Comparison of ENCODE assay signal across 17 cellular contexts in genomic region chr3:155225417-155225816, GRCh38.
DNase-seq lines count a peak whose midpoint lies in the region; ATAC-seq, FAIRE-seq and TF ChIP-seq lines count a peak whose summit lies in the region.
"Had no signal": no experiment of that assay in that cellular context is flagged by ENCODE, and none has a peak within 500 bp of the region (broad histone marks: within the 10 kb centered on the region; RNA-seq: fewer than 3 reads in every experiment).

No MANE protein-coding gene starts in this region.

- no peak overlapping the region for H2AK5ac ChIP-seq in H1 (ENCODE audit: low read depth, low read length)

- CTCF ChIA-PET in K562 (lab: Yijun Ruan, JAX; ENCODE audit: low intra/inter-chr PET ratio): interaction anchor here (0.8 kb wide), 1 partner anchor 112 kb away, joined by 4 read pairs; no protein-coding TSS in a partner anchor
- CTCF ChIA-PET in H1 (lab: Charles Lee; ENCODE audit: partially characterized antibody): interaction anchor here (1.7 kb wide), 1 partner anchor 13 kb away, joined by 4 read pairs; no protein-coding TSS in a partner anchor

- no peak overlapping the region for H2BK15ac ChIP-seq in H1 (ENCODE audit: low read length)

- BruUV-seq in K562 (replicated peaks; lab: Mats Ljungman, UMichigan): no TSS peak

- in situ Hi-C loops in K562 (cut with MboI): no loop called here

- H3K36me3 ChIP-seq in K562 (ENCODE audit: control insufficient read depth, insufficient read depth, low read length): no peaks in the 10 kb centered on the region
- no peaks in the 10 kb centered on the region for H3K36me3 ChIP-seq in H1 (ENCODE audit: control insufficient read depth in 2 of 4, insufficient read depth in 4 of 4, low read length in 3 of 4)
- no peaks in the 10 kb centered on the region for H3K36me3 ChIP-seq in neural progenitor cell
- no peaks in the 10 kb centered on the region for H3K36me3 ChIP-seq in uterus

- H3K4me3 ChIP-seq in K562 (no peak overlapping the region), H1 (ENCODE audit: extremely low read depth in 1 of 4, insufficient read depth in 2 of 4, low read depth in 3 of 4, low read length in 4 of 4) (no peak overlapping the region), neural progenitor cell (no peak overlapping the region), uterus (no peak overlapping the region)

- H3K27me3 Mint-ChIP-seq in neural progenitor cell (ENCODE audit: insufficient read depth, low read depth): no peaks in the 10 kb centered on the region
- H3K27me3 Mint-ChIP-seq: CD4-positive, CD25-positive, alpha-beta regulatory T cell had no signal

- H3K4me3 Mint-ChIP-seq in neural progenitor cell: no peak overlapping the region
- H3K4me3 Mint-ChIP-seq: CD4-positive, CD25-positive, alpha-beta regulatory T cell; CD8-positive, alpha-beta T cell had no signal

- H3K18ac ChIP-seq in H1 (ENCODE audit: extremely low read depth, low read length): no peak overlapping the region; the same call in 1 of the 2 replicates

- 82% methylated on average over 4 of the region's 5 CpGs for WGBS in K562 (ENCODE audit: insufficient coverage, low coverage, missing lambda C conversion rate)
- WGBS in H1 (ENCODE audit: extremely low coverage in 1 of 2, insufficient coverage in 1 of 2, insufficient read length in 1 of 2, insufficient replicate concordance in 2 of 2, low coverage in 1 of 2, low lambda C conversion rate in 2 of 2, missing lambda C conversion rate in 1 of 2), 2 experiments: 95% methylated on average over 5 of the region's 5 CpGs; no CpG with 5 or more reads in 1 of the 2 experiments

- no peak overlapping the region for H4K8ac ChIP-seq in H1 (ENCODE audit: extremely low read depth, insufficient read depth, low read length)

- peaks cover 0 to 9% of the 10 kb centered on the region in 2 experiments; a peak in 2 of 5 replicates for H3K4me1 ChIP-seq in K562 (replicated peaks in 1 of 2; ENCODE audit: control insufficient read depth in 2 of 2, insufficient read depth in 2 of 2, low read length in 2 of 2)
- no peaks in the 10 kb centered on the region for H3K4me1 ChIP-seq in H1 (replicated peaks in 1 of 4; ENCODE audit: control insufficient read depth in 3 of 4, insufficient read depth in 4 of 4, low read length in 3 of 4)
- H3K4me1 ChIP-seq in neural progenitor cell: no peaks in the 10 kb centered on the region
- no peaks in the 10 kb centered on the region for H3K4me1 ChIP-seq in uterus
- H3K4me1 ChIP-seq: Caco-2 had no signal

- H4K20me1 ChIP-seq in K562 (replicated peaks; ENCODE audit: control insufficient read depth, insufficient read depth, low read length) (no peaks in the 10 kb centered on the region), H1 (replicated peaks in 1 of 2; ENCODE audit: control insufficient read depth in 1 of 2, insufficient read depth in 2 of 2, low read length in 2 of 2) (no peaks in the 10 kb centered on the region), neural progenitor cell (ENCODE audit: low read depth) (no peaks in the 10 kb centered on the region)

- 0 out of 2 replicates have a peak overlapping the region, but pooled peaks have one; percentile 26 for H2AFZ ChIP-seq in K562 (ENCODE audit: low read depth, low read length)
- H2AFZ ChIP-seq in H1 (ENCODE audit: low read length): peak overlapping the region; percentile 70; the same call in 1 of the 2 replicates
- peak overlapping the region; percentile 76 for H2AFZ ChIP-seq in neural progenitor cell (replicated peaks)

- TF ChIP-seq POLR2A in K562 (conservative IDR thresholded peaks at IDR 0.05) (no peak), H1 (IDR thresholded peaks at IDR 0.05; ENCODE audit: control extremely low read depth in 1 of 2, low read depth in 2 of 2, low read length in 2 of 2) (no peak), GM12891 (IDR thresholded peaks at IDR 0.05; ENCODE audit: low read depth, low read length) (no peak), uterus (IDR thresholded peaks at IDR 0.05) (no peak)

- no peak overlapping the region for H3K9ac ChIP-seq in K562 (ENCODE audit: insufficient read depth in 1 of 2, low read depth in 2 of 2, low read length in 2 of 2)
- H3K9ac ChIP-seq in H1 (replicated peaks in 1 of 4; ENCODE audit: extremely low read depth in 1 of 4, low read depth in 3 of 4, low read length in 3 of 4): no peak overlapping the region
- no peak overlapping the region for H3K9ac ChIP-seq in neural progenitor cell

- H3K23me2 ChIP-seq in H1 (ENCODE audit: low read depth, low read length): no peaks in the 10 kb centered on the region

- intact Hi-C loops in K562 (cut with micrococcal nuclease): no loop called here
- intact Hi-C loops in uterus (cut with DNase I; ENCODE audit: low total_unique reads): no loop called here

- no peak overlapping the region for H3K23ac ChIP-seq in H1 (ENCODE audit: insufficient read length)

- no peak for TF ChIP-seq RAD21 in K562 (CRISPR knock-in tag; conservative IDR thresholded peaks at IDR 0.05 in 1 of 2, IDR thresholded peaks at IDR 0.05 in 1 of 2)
- no peak for TF ChIP-seq RAD21 in H1 (IDR thresholded peaks at IDR 0.05 in 1 of 2, conservative IDR thresholded peaks at IDR 0.05 in 1 of 2; ENCODE audit: low read depth in 2 of 2, low read length in 2 of 2)

- no peak overlapping the region for H4K5ac ChIP-seq in H1 (ENCODE audit: insufficient read length, low read depth, low read length)

- POLR2A ChIA-PET in K562 (lab: Yijun Ruan, JAX) (interaction anchor here (0.6 to 0.7 kb wide), 2 partner anchors 217 to 523 kb away, joined by 3 to 4 read pairs; no protein-coding TSS in a partner anchor), H1 (lab: Charles Lee; ENCODE audit: partially characterized antibody) (no interaction called here)

- TF ChIP-seq CTCF in K562 (IDR thresholded peaks at IDR 0.05 in 2 of 3, conservative IDR thresholded peaks at IDR 0.05 in 1 of 3; ENCODE audit: insufficient read depth in 2 of 3, low read depth in 1 of 3, low read length in 3 of 3): no peak
- no peak for TF ChIP-seq CTCF in H1 (IDR thresholded peaks at IDR 0.05; ENCODE audit: control extremely low read depth in 1 of 3, insufficient read depth in 1 of 3, low read depth in 1 of 3, low read length in 3 of 3)
- no peak for TF ChIP-seq CTCF in neural progenitor cell (IDR thresholded peaks at IDR 0.05)
- no peak for TF ChIP-seq CTCF in uterus (IDR thresholded peaks at IDR 0.05)

- H3K79me1 ChIP-seq in H1 (ENCODE audit: low read depth, low read length): no peaks in the 10 kb centered on the region

- no peak overlapping the region for H3K4me2 ChIP-seq in K562 (ENCODE audit: insufficient read depth, low read length)
- H3K4me2 ChIP-seq in H1 (ENCODE audit: insufficient read depth in 1 of 2, low read depth in 2 of 2, low read length in 2 of 2): no peak overlapping the region
- H3K4me2 ChIP-seq in neural progenitor cell: no peak overlapping the region

- no peak overlapping the region for H2BK12ac ChIP-seq in H1 (ENCODE audit: low read depth, low read length)

- H3K79me2 ChIP-seq in K562 (ENCODE audit: control insufficient read depth, insufficient read depth, low read length): no peaks in the 10 kb centered on the region
- H3K79me2 ChIP-seq in H1 (ENCODE audit: control insufficient read depth in 1 of 2, insufficient read depth in 2 of 2, low read length in 2 of 2): no peaks in the 10 kb centered on the region
- no peaks in the 10 kb centered on the region for H3K79me2 ChIP-seq in neural progenitor cell (ENCODE audit: low read depth)

- no peak overlapping the region for H3K56ac ChIP-seq in H1 (replicated peaks; ENCODE audit: insufficient read length, low read depth, low read length)

- H2BK20ac ChIP-seq in H1 (ENCODE audit: low read length): no peak overlapping the region

- ATAC-seq in K562: no peak
- ATAC-seq: CD8-positive, alpha-beta T cell had no signal

- H3F3A ChIP-seq in neural progenitor cell (ENCODE audit: low read depth): no peaks in the 10 kb centered on the region

- H3K9me3 ChIP-seq in K562 (replicated peaks; ENCODE audit: control insufficient read depth, insufficient read depth, low read depth, low read length) (no peaks in the 10 kb centered on the region), H1 (ENCODE audit: insufficient read depth in 2 of 2, low read depth in 1 of 2, low read length in 1 of 2) (no peaks in the 10 kb centered on the region), neural progenitor cell (ENCODE audit: low read depth) (no peaks in the 10 kb centered on the region), uterus (no peaks in the 10 kb centered on the region)
- H3K9me3 ChIP-seq: Caco-2 had no signal

- H3K4me1 Mint-ChIP-seq in neural progenitor cell: no peaks in the 10 kb centered on the region
- H3K4me1 Mint-ChIP-seq: CD4-positive, CD25-positive, alpha-beta regulatory T cell had no signal

- no peak overlapping the region for H2BK120ac ChIP-seq in H1 (replicated peaks; ENCODE audit: low read depth, low read length)

- H2BK5ac ChIP-seq in H1 (ENCODE audit: low read depth, low read length): no peak overlapping the region

- TF ChIP-seq EP300 in K562 (IDR thresholded peaks at IDR 0.05; ENCODE audit: low read length) (no peak), H1 (IDR thresholded peaks at IDR 0.05; ENCODE audit: borderline replicate concordance in 1 of 2, low read depth in 2 of 2, low read length in 2 of 2) (no peak)

- no peak overlapping the region for H3K27ac Mint-ChIP-seq in neural progenitor cell
- H3K27ac Mint-ChIP-seq: CD4-positive, CD25-positive, alpha-beta regulatory T cell; CD8-positive, alpha-beta T cell had no signal

- no peak for DNase-seq in K562 (ENCODE audit: extremely low read depth in 1 of 4, low spot score in 3 of 4)
- no peak for DNase-seq in H1 (ENCODE audit: low read depth in 1 of 2, low spot score in 2 of 2)
- no peak for DNase-seq in neural progenitor cell (ENCODE audit: low spot score)
- no peak for DNase-seq in GM12891 (ENCODE audit: insufficient read length, low spot score)
- no peak for DNase-seq in amniotic stem cell (lab: John Stamatoyannopoulos, UW)
- no peak for DNase-seq in activated naive CD4-positive, alpha-beta T cell treated with anti-CD3 and anti-CD28 coated beads, Interleukin-2, amount 50 U/mL, for 16 hours
- no peak for DNase-seq in uterus
- DNase-seq: C1 segment of cervical spinal cord; Caco-2; CD4-positive, CD25-positive, alpha-beta regulatory T cell; CD8-positive, alpha-beta T cell; DMS153; DND-41; GOT3; H7; HCEC 1CT had no signal

- no peak overlapping the region for H3K14ac ChIP-seq in H1 (ENCODE audit: insufficient read length)

- H3K27ac ChIP-seq in K562 (ENCODE audit: extremely low read depth, low read depth, low read length) (no peak overlapping the region), H1 (ENCODE audit: low read depth, low read length) (no peak overlapping the region), neural progenitor cell (no peak overlapping the region), uterus (no peak overlapping the region)

- no peak overlapping the region for H3K4ac ChIP-seq in H1 (replicated peaks; ENCODE audit: insufficient read length, low read depth, low read length)

- no peaks in the 10 kb centered on the region for H3K36me3 Mint-ChIP-seq in neural progenitor cell
- H3K36me3 Mint-ChIP-seq: CD4-positive, CD25-positive, alpha-beta regulatory T cell; CD8-positive, alpha-beta T cell had no signal

- H4K91ac ChIP-seq in H1 (replicated peaks; ENCODE audit: insufficient read length, low read length): no peak overlapping the region

- H3K27me3 ChIP-seq in K562 (ENCODE audit: control insufficient read depth in 2 of 2, insufficient read depth in 2 of 2, low read length in 2 of 2) (no peaks in the 10 kb centered on the region), H1 (replicated peaks in 1 of 4; ENCODE audit: control insufficient read depth in 3 of 4, extremely low read depth in 1 of 4, insufficient read depth in 3 of 4, low read length in 3 of 4) (no peaks in the 10 kb centered on the region), neural progenitor cell (no peaks in the 10 kb centered on the region), uterus (no peaks in the 10 kb centered on the region)

- FAIRE-seq in K562 (lab: Jason Lieb, UNC): no peak
- no peak for FAIRE-seq in H1 (lab: Jason Lieb, UNC)
- FAIRE-seq in GM12891 (lab: Jason Lieb, UNC): no peak
- FAIRE-seq: GM19239 had no signal

- no peaks in the 10 kb centered on the region for H3K9me1 ChIP-seq in K562 (ENCODE audit: control insufficient read depth, insufficient read depth, low read length)

- H3K9me3 Mint-ChIP-seq in neural progenitor cell: peaks cover 7% of the 10 kb centered on the region
- H3K9me3 Mint-ChIP-seq: CD8-positive, alpha-beta T cell had no signal

Comparison
In these comparisons a context has a peak if more than half of its experiments do, and no peak if none do; other contexts are left out.
1. H2AFZ ChIP-seq: peak in every context shown above with its lines; median percentile 76 in neural progenitor cell; 70 in H1; 26 in K562.